Comparison of ENCODE assay signal across 1 cellular context in the genomic region with DNA sequence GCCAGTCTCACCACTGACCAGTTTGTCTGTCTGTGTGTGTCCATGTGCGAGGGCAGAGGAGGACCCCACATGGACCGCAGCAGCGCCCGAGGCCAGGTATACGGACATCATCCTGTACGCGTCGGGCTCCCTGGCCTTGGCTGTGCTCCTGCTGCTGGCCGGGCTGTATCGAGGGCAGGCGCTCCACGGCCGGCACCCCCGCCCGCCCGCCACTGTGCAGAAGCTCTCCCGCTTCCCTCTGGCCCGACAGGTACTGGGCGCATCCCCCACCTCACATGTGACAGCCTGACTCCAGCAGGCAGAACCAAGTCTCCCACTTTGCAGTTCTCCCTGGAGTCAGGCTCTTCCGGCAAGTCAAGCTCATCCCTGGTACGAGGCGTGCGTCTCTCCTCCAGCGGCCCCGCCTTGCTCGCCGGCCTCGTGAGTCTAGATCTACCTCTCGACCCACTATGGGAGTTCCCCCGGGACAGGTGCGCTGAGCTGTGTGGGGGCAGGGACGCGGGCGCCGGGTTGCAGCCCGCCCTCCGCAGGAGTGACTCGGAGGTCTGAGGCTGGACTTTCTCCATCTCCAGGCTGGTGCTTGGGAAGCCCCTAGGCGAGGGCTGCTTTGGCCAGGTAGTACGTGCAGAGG.
TF ChIP-seq lines count a peak whose summit lies in the region.

No MANE protein-coding gene starts in this region.

TF ChIP-seq in HepG2, 621 proteins besides CTCF, POLR2A, EP300 and RAD21 (continues in another document):
- no peak for TF ChIP-seq ZFP36L1 (CRISPR knock-in tag; IDR thresholded peaks at IDR 0.05)
- TF ChIP-seq AGO1 (IDR thresholded peaks at IDR 0.05; ENCODE audit: low read depth, low read length, poor library complexity, severe bottlenecking): peak; percentile 31
- TF ChIP-seq, protein P1, sequence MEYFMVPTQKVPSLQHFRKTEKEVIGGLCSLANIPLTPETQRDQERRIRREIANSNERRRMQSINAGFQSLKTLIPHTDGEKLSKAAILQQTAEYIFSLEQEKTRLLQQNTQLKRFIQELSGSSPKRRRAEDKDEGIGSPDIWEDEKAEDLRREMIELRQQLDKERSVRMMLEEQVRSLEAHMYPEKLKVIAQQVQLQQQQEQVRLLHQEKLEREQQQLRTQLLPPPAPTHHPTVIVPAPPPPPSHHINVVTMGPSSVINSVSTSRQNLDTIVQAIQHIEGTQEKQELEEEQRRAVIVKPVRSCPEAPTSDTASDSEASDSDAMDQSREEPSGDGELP (IDR thresholded peaks at IDR 0.05; ENCODE audit: borderline replicate concordance, low read depth): no peak
- no peak for TF ChIP-seq ZFP37 (CRISPR knock-in tag; IDR thresholded peaks at IDR 0.05; ENCODE audit: borderline replicate concordance)
- TF ChIP-seq HNRNPUL1 (IDR thresholded peaks at IDR 0.05; ENCODE audit: low read depth, low read length): no peak
- no peak for TF ChIP-seq PHF8 (CRISPR knock-in tag; IDR thresholded peaks at IDR 0.05)
- TF ChIP-seq ZNF724P (CRISPR knock-in tag; IDR thresholded peaks at IDR 0.05; ENCODE audit: borderline replicate concordance): no peak
- no peak for TF ChIP-seq SRSF9 (IDR thresholded peaks at IDR 0.05; ENCODE audit: borderline replicate concordance, insufficient read depth, low read depth, low read length, poor library complexity, severe bottlenecking)
- TF ChIP-seq, protein P2, sequence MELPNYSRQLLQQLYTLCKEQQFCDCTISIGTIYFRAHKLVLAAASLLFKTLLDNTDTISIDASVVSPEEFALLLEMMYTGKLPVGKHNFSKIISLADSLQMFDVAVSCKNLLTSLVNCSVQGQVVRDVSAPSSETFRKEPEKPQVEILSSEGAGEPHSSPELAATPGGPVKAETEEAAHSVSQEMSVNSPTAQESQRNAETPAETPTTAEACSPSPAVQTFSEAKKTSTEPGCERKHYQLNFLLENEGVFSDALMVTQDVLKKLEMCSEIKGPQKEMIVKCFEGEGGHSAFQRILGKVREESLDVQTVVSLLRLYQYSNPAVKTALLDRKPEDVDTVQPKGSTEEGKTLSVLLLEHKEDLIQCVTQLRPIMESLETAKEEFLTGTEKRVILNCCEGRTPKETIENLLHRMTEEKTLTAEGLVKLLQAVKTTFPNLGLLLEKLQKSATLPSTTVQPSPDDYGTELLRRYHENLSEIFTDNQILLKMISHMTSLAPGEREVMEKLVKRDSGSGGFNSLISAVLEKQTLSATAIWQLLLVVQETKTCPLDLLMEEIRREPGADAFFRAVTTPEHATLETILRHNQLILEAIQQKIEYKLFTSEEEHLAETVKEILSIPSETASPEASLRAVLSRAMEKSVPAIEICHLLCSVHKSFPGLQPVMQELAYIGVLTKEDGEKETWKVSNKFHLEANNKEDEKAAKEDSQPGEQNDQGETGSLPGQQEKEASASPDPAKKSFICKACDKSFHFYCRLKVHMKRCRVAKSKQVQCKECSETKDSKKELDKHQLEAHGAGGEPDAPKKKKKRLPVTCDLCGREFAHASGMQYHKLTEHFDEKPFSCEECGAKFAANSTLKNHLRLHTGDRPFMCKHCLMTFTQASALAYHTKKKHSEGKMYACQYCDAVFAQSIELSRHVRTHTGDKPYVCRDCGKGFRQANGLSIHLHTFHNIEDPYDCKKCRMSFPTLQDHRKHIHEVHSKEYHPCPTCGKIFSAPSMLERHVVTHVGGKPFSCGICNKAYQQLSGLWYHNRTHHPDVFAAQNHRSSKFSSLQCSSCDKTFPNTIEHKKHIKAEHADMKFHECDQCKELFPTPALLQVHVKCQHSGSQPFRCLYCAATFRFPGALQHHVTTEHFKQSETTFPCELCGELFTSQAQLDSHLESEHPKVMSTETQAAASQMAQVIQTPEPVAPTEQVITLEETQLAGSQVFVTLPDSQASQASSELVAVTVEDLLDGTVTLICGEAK (IDR thresholded peaks at IDR 0.05): no peak
- TF ChIP-seq, protein P2 (CRISPR knock-in tag; IDR thresholded peaks at IDR 0.05): no peak
- TF ChIP-seq ZKSCAN1 (IDR thresholded peaks at IDR 0.05; ENCODE audit: low read length): no peak
- no peak for TF ChIP-seq NFE2L2 (IDR thresholded peaks at IDR 0.05; ENCODE audit: low read length)
- TF ChIP-seq ZBTB38 (CRISPR knock-in tag; IDR thresholded peaks at IDR 0.05): peak; percentile 70
- TF ChIP-seq ZNF572 (CRISPR knock-in tag; IDR thresholded peaks at IDR 0.05): no peak
- TF ChIP-seq, protein P3, sequence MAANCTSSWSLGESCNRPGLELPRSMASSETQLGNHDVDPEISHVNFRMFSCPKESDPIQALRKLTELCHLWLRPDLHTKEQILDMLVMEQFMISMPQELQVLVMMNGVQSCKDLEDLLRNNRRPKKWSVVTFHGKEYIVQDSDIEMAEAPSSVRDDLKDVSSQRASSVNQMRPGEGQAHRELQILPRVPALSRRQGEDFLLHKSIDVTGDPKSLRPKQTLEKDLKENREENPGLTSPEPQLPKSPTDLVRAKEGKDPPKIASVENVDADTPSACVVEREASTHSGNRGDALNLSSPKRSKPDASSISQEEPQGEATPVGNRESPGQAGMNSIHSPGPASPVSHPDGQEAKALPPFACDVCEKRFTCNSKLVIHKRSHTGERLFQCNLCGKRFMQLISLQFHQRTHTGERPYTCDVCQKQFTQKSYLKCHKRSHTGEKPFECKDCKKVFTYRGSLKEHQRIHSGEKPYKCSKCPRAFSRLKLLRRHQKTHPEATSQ (CRISPR knock-in tag; IDR thresholded peaks at IDR 0.05; ENCODE audit: borderline replicate concordance): no peak
- TF ChIP-seq, protein P4, sequence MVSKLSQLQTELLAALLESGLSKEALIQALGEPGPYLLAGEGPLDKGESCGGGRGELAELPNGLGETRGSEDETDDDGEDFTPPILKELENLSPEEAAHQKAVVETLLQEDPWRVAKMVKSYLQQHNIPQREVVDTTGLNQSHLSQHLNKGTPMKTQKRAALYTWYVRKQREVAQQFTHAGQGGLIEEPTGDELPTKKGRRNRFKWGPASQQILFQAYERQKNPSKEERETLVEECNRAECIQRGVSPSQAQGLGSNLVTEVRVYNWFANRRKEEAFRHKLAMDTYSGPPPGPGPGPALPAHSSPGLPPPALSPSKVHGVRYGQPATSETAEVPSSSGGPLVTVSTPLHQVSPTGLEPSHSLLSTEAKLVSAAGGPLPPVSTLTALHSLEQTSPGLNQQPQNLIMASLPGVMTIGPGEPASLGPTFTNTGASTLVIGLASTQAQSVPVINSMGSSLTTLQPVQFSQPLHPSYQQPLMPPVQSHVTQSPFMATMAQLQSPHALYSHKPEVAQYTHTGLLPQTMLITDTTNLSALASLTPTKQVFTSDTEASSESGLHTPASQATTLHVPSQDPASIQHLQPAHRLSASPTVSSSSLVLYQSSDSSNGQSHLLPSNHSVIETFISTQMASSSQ (IDR thresholded peaks at IDR 0.05; ENCODE audit: low read depth): no peak
- TF ChIP-seq, protein P4 (CRISPR knock-in tag; IDR thresholded peaks at IDR 0.05; ENCODE audit: borderline replicate concordance): no peak
- peak; percentile 74 for TF ChIP-seq RBFOX2 (IDR thresholded peaks at IDR 0.05; ENCODE audit: low read depth, low read length)
- TF ChIP-seq, protein P5, sequence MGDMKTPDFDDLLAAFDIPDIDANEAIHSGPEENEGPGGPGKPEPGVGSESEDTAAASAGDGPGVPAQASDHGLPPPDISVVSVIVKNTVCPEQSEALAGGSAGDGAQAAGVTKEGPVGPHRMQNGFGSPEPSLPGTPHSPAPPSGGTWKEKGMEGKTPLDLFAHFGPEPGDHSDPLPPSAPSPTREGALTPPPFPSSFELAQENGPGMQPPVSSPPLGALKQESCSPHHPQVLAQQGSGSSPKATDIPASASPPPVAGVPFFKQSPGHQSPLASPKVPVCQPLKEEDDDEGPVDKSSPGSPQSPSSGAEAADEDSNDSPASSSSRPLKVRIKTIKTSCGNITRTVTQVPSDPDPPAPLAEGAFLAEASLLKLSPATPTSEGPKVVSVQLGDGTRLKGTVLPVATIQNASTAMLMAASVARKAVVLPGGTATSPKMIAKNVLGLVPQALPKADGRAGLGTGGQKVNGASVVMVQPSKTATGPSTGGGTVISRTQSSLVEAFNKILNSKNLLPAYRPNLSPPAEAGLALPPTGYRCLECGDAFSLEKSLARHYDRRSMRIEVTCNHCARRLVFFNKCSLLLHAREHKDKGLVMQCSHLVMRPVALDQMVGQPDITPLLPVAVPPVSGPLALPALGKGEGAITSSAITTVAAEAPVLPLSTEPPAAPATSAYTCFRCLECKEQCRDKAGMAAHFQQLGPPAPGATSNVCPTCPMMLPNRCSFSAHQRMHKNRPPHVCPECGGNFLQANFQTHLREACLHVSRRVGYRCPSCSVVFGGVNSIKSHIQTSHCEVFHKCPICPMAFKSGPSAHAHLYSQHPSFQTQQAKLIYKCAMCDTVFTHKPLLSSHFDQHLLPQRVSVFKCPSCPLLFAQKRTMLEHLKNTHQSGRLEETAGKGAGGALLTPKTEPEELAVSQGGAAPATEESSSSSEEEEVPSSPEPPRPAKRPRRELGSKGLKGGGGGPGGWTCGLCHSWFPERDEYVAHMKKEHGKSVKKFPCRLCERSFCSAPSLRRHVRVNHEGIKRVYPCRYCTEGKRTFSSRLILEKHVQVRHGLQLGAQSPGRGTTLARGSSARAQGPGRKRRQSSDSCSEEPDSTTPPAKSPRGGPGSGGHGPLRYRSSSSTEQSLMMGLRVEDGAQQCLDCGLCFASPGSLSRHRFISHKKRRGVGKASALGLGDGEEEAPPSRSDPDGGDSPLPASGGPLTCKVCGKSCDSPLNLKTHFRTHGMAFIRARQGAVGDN (CRISPR knock-in tag; IDR thresholded peaks at IDR 0.05): peak; percentile 10; the same call in 1 of the 2 replicates
- no peak for TF ChIP-seq ZNF510 (CRISPR knock-in tag; IDR thresholded peaks at IDR 0.05; ENCODE audit: low read depth)
- TF ChIP-seq EED (CRISPR knock-in tag; IDR thresholded peaks at IDR 0.05): no peak
- no peak for TF ChIP-seq ZNF264 (CRISPR knock-in tag; IDR thresholded peaks at IDR 0.05)
- TF ChIP-seq HOXA5 (CRISPR knock-in tag; IDR thresholded peaks at IDR 0.05): no peak
- TF ChIP-seq ZNF761 (CRISPR knock-in tag; conservative IDR thresholded peaks at IDR 0.05): no peak
- no peak for TF ChIP-seq CBX2 (IDR thresholded peaks at IDR 0.05; ENCODE audit: low read depth, low read length)
- TF ChIP-seq CBX2 (CRISPR knock-in tag; IDR thresholded peaks at IDR 0.05; ENCODE audit: low read depth): no peak
- no peak for TF ChIP-seq ATRX (CRISPR knock-in tag; IDR thresholded peaks at IDR 0.05; ENCODE audit: borderline replicate concordance)
- no peak for TF ChIP-seq ATF7-NPFF (CRISPR knock-in tag; IDR thresholded peaks at IDR 0.05; ENCODE audit: low read depth)
- no peak for TF ChIP-seq ZNF644 (CRISPR knock-in tag; IDR thresholded peaks at IDR 0.05; ENCODE audit: low read depth)
